In the genomic region with DNA sequence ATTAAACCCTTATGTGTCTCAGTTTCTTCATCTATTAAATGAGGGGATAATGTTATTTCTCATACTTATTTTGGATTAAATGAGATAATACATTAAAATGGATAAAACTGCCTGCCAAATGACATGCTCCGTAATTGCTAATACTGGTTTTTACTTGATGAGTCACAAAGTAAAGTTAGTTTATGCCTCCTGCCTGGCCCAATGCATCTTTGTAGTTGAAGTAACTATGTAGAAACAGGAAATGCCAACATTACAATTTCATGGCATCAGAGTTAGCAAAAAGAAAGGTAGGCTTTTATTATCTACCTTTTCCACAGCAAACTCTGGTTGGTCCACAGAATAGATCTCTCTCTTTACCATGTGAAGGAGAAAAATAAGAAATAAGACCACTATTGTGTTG, we compare ENCODE assay signal across 19 cellular contexts.
"Had no signal": no experiment of that assay in that cellular context is flagged by ENCODE, and none has a peak within 500 bp of the region (broad histone marks: within the 10 kb centered on the region; RNA-seq: fewer than 3 reads in every experiment).

No MANE protein-coding gene starts in this region.

- H3K36me3 ChIP-seq: esophagus squamous epithelium, gastroesophageal sphincter, heart left ventricle, lower lobe of right lung, right lobe of liver, tibial nerve had no signal

- H3K27me3 ChIP-seq: esophagus squamous epithelium, gastroesophageal sphincter, heart left ventricle, right lobe of liver, tibial nerve had no signal

- DNase-seq: activated gamma-delta T cell treated with Interleukin-2 at 50 U/mL for 16 hours; activated T-cell treated with anti-CD3 and anti-CD28 coated beads, Interleukin-2, amount 50 U/mL, for 1 hour; anterior cingulate cortex; central memory CD4-positive, alpha-beta T cell; effector memory CD8-positive, alpha-beta T cell; esophagus squamous epithelium; heart left ventricle; islet precursor cell; lower lobe of right lung; naive B cell; nucleus accumbens; right lobe of liver; stimulated activated CD4-positive, alpha-beta T cell treated with anti-CD3 and anti-CD28 coated beads, Interleukin-1b, Interleukin-23, amount 100 ng/mL, for 48 hours; substantia nigra; T-helper 9 cell had no signal

- H3K9me3 ChIP-seq: esophagus squamous epithelium, lower lobe of right lung, right lobe of liver had no signal

- H3K4me1 ChIP-seq: esophagus squamous epithelium, gastroesophageal sphincter, heart left ventricle, lower lobe of right lung, right lobe of liver, tibial nerve had no signal

- ATAC-seq: effector memory CD8-positive, alpha-beta T cell; gastroesophageal sphincter; heart left ventricle; lower lobe of right lung; right lobe of liver; WTC11 had no signal

- H3K4me3 ChIP-seq: esophagus squamous epithelium, gastroesophageal sphincter, heart left ventricle, lower lobe of right lung, right lobe of liver, skin epidermis, tibial nerve had no signal

- H3K27ac ChIP-seq: esophagus squamous epithelium, gastroesophageal sphincter, heart left ventricle, lower lobe of right lung, right lobe of liver, skin epidermis, tibial nerve had no signal
